Comparison of ENCODE assay signal across 1 cellular context in genomic region chr12:125185740-125186470, GRCh38.
TF ChIP-seq lines count a peak whose summit lies in the region.

Gene TMEM132B, plus strand, starts transcription at chr12:125186386.

TF ChIP-seq in H1, 55 proteins besides CTCF, POLR2A, EP300 and RAD21:
- TF ChIP-seq SP1 (IDR thresholded peaks at IDR 0.05; ENCODE audit: low read depth, low read length), result no peak
- peak; percentile 76 for TF ChIP-seq TAF1 (IDR thresholded peaks at IDR 0.05; ENCODE audit: low read depth, low read length)
- peak; percentile 71 for TF ChIP-seq TAF7 (optimal IDR thresholded peaks at IDR 0.05; ENCODE audit: borderline replicate concordance, low read depth, low read length)
- TF ChIP-seq TBP (IDR thresholded peaks at IDR 0.05; ENCODE audit: low read depth, low read length), result peak; percentile 74; the same call in 1 of the 2 replicates
- TF ChIP-seq ASH2L (IDR thresholded peaks at IDR 0.05; ENCODE audit: low read length), result peak; percentile 13
- 0 out of 2 replicates have a peak, but pooled peaks have one; percentile 50 for TF ChIP-seq RBBP5 (IDR thresholded peaks at IDR 0.05; ENCODE audit: borderline replicate concordance, low read depth, low read length)
- peak; percentile 72 for TF ChIP-seq PHF8 (conservative IDR thresholded peaks at IDR 0.05; ENCODE audit: low read depth, low read length)
- peak; percentile 25 for TF ChIP-seq KDM4A (IDR thresholded peaks at IDR 0.05; ENCODE audit: low read depth, low read length, severe bottlenecking)
- no peak for TF ChIP-seq EZH2 (IDR thresholded peaks at IDR 0.05; ENCODE audit: low read depth, low read length, severe bottlenecking)
- TF ChIP-seq CBX5 (IDR thresholded peaks at IDR 0.05; ENCODE audit: low read depth, low read length), result no peak
